In the genomic region with DNA sequence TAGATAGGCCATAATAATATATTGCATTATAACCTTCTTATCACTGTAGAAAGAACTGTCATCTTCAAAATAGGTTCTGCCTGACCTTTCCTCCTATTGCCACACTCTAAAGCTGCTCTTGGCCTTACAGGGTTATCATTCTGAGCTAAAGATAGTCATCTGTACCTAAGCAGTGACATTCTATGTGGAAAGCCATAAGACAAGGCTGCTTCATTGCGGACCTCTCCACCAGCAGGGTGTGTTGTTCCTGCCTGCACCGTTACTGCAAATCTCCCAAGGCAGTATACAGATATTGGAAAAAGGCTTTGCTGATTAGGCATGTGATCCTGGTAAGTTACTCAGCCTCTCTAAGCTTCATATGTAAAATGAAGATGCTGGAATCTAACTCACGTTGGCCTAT, we compare ENCODE assay signal across 14 cellular contexts. TPM values are rescaled to one million over a fixed set of nuclear protein-coding genes. Genes with fewer than 3 reads are reported as not detected.
A peak's percentile ranks its signal among the peaks of the same experiment; 100 is the strongest.
DNase-seq lines count a peak whose midpoint lies in the region; ATAC-seq and TF ChIP-seq lines count a peak whose summit lies in the region.
"Had no signal": no experiment of that assay in that cellular context is flagged by ENCODE, and none has a peak within 500 bp of the region (broad histone marks: within the 10 kb centered on the region; RNA-seq: fewer than 3 reads in every experiment).

No MANE protein-coding gene starts in this region.

- peaks cover 63% of the 10 kb centered on the region for H3K4me1 Mint-ChIP-seq in activated naive CD4-positive, alpha-beta T cell treated with anti-CD3 and anti-CD28 coated beads for 36 hours (ENCODE audit: low read depth)
- H3K4me1 Mint-ChIP-seq in T-helper 17 cell, result peaks cover 54% of the 10 kb centered on the region

- peak; percentile 11 for TF ChIP-seq CTCF in epithelial cell of proximal tubule (conservative IDR thresholded peaks at IDR 0.05; ENCODE audit: low read depth, low read length)
- peak in 2 of 5 experiments; percentile 37 to 45 for TF ChIP-seq CTCF in gastrocnemius medialis (IDR thresholded peaks at IDR 0.05 in 4 of 5, conservative IDR thresholded peaks at IDR 0.05 in 1 of 5)
- TF ChIP-seq CTCF in sigmoid colon (IDR thresholded peaks at IDR 0.05), result no peak

- TF ChIP-seq POLR2A in gastrocnemius medialis (IDR thresholded peaks at IDR 0.05) (peak; percentile 23 to 45), sigmoid colon (IDR thresholded peaks at IDR 0.05) (no peak)

- H3K4me3 ChIP-seq in epithelial cell of proximal tubule (ENCODE audit: low read depth, low read length) (no peak overlapping the region), gastrocnemius medialis (no peak overlapping the region), sigmoid colon (no peak overlapping the region)
- H3K4me3 ChIP-seq: ovary had no signal

- no peaks in the 10 kb centered on the region for H3K27me3 ChIP-seq in gastrocnemius medialis
- H3K27me3 ChIP-seq in sigmoid colon, result no peaks in the 10 kb centered on the region
- H3K27me3 ChIP-seq: ovary had no signal

- peaks cover 47% of the 10 kb centered on the region for H3K36me3 Mint-ChIP-seq in activated naive CD4-positive, alpha-beta T cell treated with anti-CD3 and anti-CD28 coated beads for 36 hours (ENCODE audit: low read depth)
- H3K36me3 Mint-ChIP-seq in T-helper 17 cell (ENCODE audit: low read depth), result peaks cover 14% of the 10 kb centered on the region

- CTCF ChIA-PET in activated naive CD4-positive, alpha-beta T cell treated with anti-CD3 and anti-CD28 coated beads for 36 hours (lab: Charles Lee), result interaction anchor here (0.6 to 3.5 kb wide), 11 partner anchors 10 to 330 kb away, joined by 3 to 26 read pairs (median 4); no protein-coding TSS in a partner anchor

- H3K9me3 ChIP-seq in T-helper 17 cell (ENCODE audit: control insufficient read depth, low read length, poor library complexity, severe bottlenecking) (no peaks in the 10 kb centered on the region), gastrocnemius medialis (no peaks in the 10 kb centered on the region), sigmoid colon (no peaks in the 10 kb centered on the region)
- H3K9me3 ChIP-seq: ovary had no signal

- H3K27ac ChIP-seq in gastrocnemius medialis (peak overlapping the region; percentile 68 to 92 (median 76)), sigmoid colon (no peak overlapping the region)
- H3K27ac ChIP-seq: ovary had no signal

- 52 to 77% methylated on average over 3 of the region's 3 CpGs for WGBS in sigmoid colon, 2 donors

- peaks cover 0 to 25% of the 10 kb centered on the region in 2 donors for H3K36me3 ChIP-seq in gastrocnemius medialis
- peaks cover 18 to 79% (median 22%) of the 10 kb centered on the region in 4 donors for H3K36me3 ChIP-seq in sigmoid colon
- H3K36me3 ChIP-seq: ovary had no signal

- H3K4me1 ChIP-seq in gastrocnemius medialis (peaks cover 79 to 82% of the 10 kb centered on the region in 2 donors), sigmoid colon (peaks cover 0 to 34% (median 19%) of the 10 kb centered on the region in 4 donors)

- no peak for TF ChIP-seq EP300 in sigmoid colon (IDR thresholded peaks at IDR 0.05)

- H3K27ac Mint-ChIP-seq in activated naive CD4-positive, alpha-beta T cell treated with anti-CD3 and anti-CD28 coated beads for 36 hours, result peak overlapping the region; percentile 74
- peak overlapping the region; percentile 82 for H3K27ac Mint-ChIP-seq in T-helper 17 cell
- H3K27ac Mint-ChIP-seq: H9 had no signal

- DNase-seq in activated naive CD4-positive, alpha-beta T cell treated with anti-CD3 and anti-CD28 coated beads for 36 hours, result no peak
- no peak for DNase-seq in activated naive CD4-positive, alpha-beta T cell (lab: John Stamatoyannopoulos, UW)
- DNase-seq in T-helper 17 cell (no peak), epithelial cell of proximal tubule (ENCODE audit: low read depth) (no peak), gastrocnemius medialis (no peak), sigmoid colon (no peak)
- DNase-seq: central memory CD4-positive, alpha-beta T cell; H9; NCI-H1092 treated with DMSO at 0.1 percent for 48 hours; ovary had no signal

- intact Hi-C loops in activated naive CD4-positive, alpha-beta T cell treated with anti-CD3 and anti-CD28 coated beads for 36 hours (cut with micrococcal nuclease), result loop anchor here (2.0 kb wide), 1 partner anchor 95 kb away; no protein-coding TSS in a partner anchor
- intact Hi-C loops in gastrocnemius medialis (cut with DNase I; ENCODE audit: low total_unique reads), result loop anchor here (2.0 to 10.0 kb wide), 4 partner anchors 93 to 317 kb away; no protein-coding TSS in a partner anchor
- intact Hi-C loops in sigmoid colon (cut with DNase I), result loop anchor here (5.0 to 10.0 kb wide), 2 partner anchors 295 to 1353 kb away; no protein-coding TSS in a partner anchor

- H3K4me3 Mint-ChIP-seq in activated naive CD4-positive, alpha-beta T cell treated with anti-CD3 and anti-CD28 coated beads for 36 hours, result no peak overlapping the region
- H3K4me3 Mint-ChIP-seq in T-helper 17 cell, result no peak overlapping the region
- H3K4me3 Mint-ChIP-seq: H9, memory B cell had no signal

- in situ Hi-C loops in gastrocnemius medialis (cut with MboI; ENCODE audit: low sequenced_read_pairs in 4 of 4), result loop anchor here in 3 of 4 donors (5.0 to 25.0 kb wide), 3 partner anchors 95 to 730 kb away; no protein-coding TSS in a partner anchor

- no peaks in the 10 kb centered on the region for H3K27me3 Mint-ChIP-seq in activated naive CD4-positive, alpha-beta T cell treated with anti-CD3 and anti-CD28 coated beads for 36 hours (ENCODE audit: low read depth)
- no peaks in the 10 kb centered on the region for H3K27me3 Mint-ChIP-seq in T-helper 17 cell
- H3K27me3 Mint-ChIP-seq: memory B cell had no signal

- no peak for ATAC-seq in T-helper 17 cell
- peak; percentile 44 to 65 for ATAC-seq in gastrocnemius medialis
- no peak for ATAC-seq in GM18502 (IDR thresholded peaks at IDR 0.05; ENCODE audit: poor library complexity, unreplicated experiment)
- ATAC-seq in HG02642 (IDR thresholded peaks at IDR 0.05; ENCODE audit: poor library complexity, unreplicated experiment), result no peak
- ATAC-seq: esophagus mucosa had no signal

- H3K9me3 Mint-ChIP-seq in activated naive CD4-positive, alpha-beta T cell treated with anti-CD3 and anti-CD28 coated beads for 36 hours, result no peaks in the 10 kb centered on the region
- H3K9me3 Mint-ChIP-seq: H9, memory B cell had no signal

RNA-seq across cellular contexts. Expression of a gene that starts 8.1 kb away (rescaled TPM):
- total RNA-seq in activated naive CD4-positive, alpha-beta T cell treated with anti-CD3 and anti-CD28 coated beads for 36 hours, result 10 to 100 TPM; 25.7 to 25.9 TPM
- total RNA-seq in T-helper 17 cell (10 to 100 TPM; 30.5 to 42.7 TPM), epithelial cell of proximal tubule (43.3 and 47.2 TPM in 2 replicates), gastrocnemius medialis (100 to 1,000 TPM in 2 of 4 donors, 10 to 100 TPM in 2; 44.8 to 150 (median 75.1) TPM), sigmoid colon (10 to 100 TPM; 22.8 to 27.8 (median 25.2) TPM)
- polyA plus RNA-seq in sigmoid colon, result 10 to 100 TPM; 36.5 to 40.8 (median 40.2) TPM

Comparison
In these comparisons a context has a peak if more than half of its experiments do, and no peak if none do; other contexts are left out.
1. ATAC-seq: peak in gastrocnemius medialis (2 of 2); none in T-helper 17 cell (single experiment), GM18502 (single experiment) and HG02642 (single experiment).
2. H3K27ac ChIP-seq: peak in gastrocnemius medialis (4 of 4); none in sigmoid colon (0 of 4).
3. POLR2A ChIP-seq: peak in gastrocnemius medialis (2 of 2); none in sigmoid colon (0 of 2).